ENCODE assay signal across 9 cellular contexts in genomic region chr17:39547713-39548478, GRCh38. TPM values are rescaled to one million over a fixed set of nuclear protein-coding genes. Genes with fewer than 3 reads are reported as not detected.
DNase-seq lines count a peak whose midpoint lies in the region; ATAC-seq, FAIRE-seq and TF ChIP-seq lines count a peak whose summit lies in the region.
"Had no signal": no experiment of that assay in that cellular context is flagged by ENCODE, and none has a peak within 500 bp of the region (broad histone marks: within the 10 kb centered on the region; RNA-seq: fewer than 3 reads in every experiment).

No MANE protein-coding gene starts in this region.

- H3K4me3 ChIP-seq in epithelial cell of esophagus (ENCODE audit: low read length): no peak overlapping the region

- peak; percentile 88 for TF ChIP-seq CTCF in epithelial cell of esophagus (IDR thresholded peaks at IDR 0.05; ENCODE audit: insufficient read depth, low read depth, low read length, missing control alignments)

- ATAC-seq in naive thymus-derived CD8-positive, alpha-beta T cell: peak; percentile 77
- ATAC-seq in stimulated activated memory B cell treated with anti-CD40 and anti-IgM and Interleukin-4, amounts not matched to agents 10 μg/mL and 1 μg/mL and 100 μg/mL, for 72 hours: peak; percentile 75
- no peak for ATAC-seq in GM19467 (IDR thresholded peaks at IDR 0.05; ENCODE audit: unreplicated experiment)

- H3K27me3 Mint-ChIP-seq in naive thymus-derived CD8-positive, alpha-beta T cell: no peaks in the 10 kb centered on the region
- H3K27me3 Mint-ChIP-seq in stimulated activated memory B cell treated with anti-CD40 and anti-IgM and Interleukin-4, amounts not matched to agents 10 μg/mL and 1 μg/mL and 100 μg/mL, for 72 hours: no peaks in the 10 kb centered on the region

- H3K27ac Mint-ChIP-seq in naive thymus-derived CD8-positive, alpha-beta T cell: peak overlapping the region in 1 of 10 donors; percentile 27
- no peak overlapping the region for H3K27ac Mint-ChIP-seq in stimulated activated memory B cell treated with anti-CD40 and anti-IgM and Interleukin-4, amounts not matched to agents 10 μg/mL and 1 μg/mL and 100 μg/mL, for 72 hours

- peaks cover 0 to 30% (median 3%) of the 10 kb centered on the region in 4 donors for H3K4me1 Mint-ChIP-seq in naive thymus-derived CD8-positive, alpha-beta T cell
- H3K4me1 Mint-ChIP-seq in stimulated activated memory B cell treated with anti-CD40 and anti-IgM and Interleukin-4, amounts not matched to agents 10 μg/mL and 1 μg/mL and 100 μg/mL, for 72 hours: peaks cover 43% of the 10 kb centered on the region

- H3K4me3 Mint-ChIP-seq in naive thymus-derived CD8-positive, alpha-beta T cell: no peak overlapping the region
- no peak overlapping the region for H3K4me3 Mint-ChIP-seq in stimulated activated memory B cell treated with anti-CD40 and anti-IgM and Interleukin-4, amounts not matched to agents 10 μg/mL and 1 μg/mL and 100 μg/mL, for 72 hours

- H3K9me3 Mint-ChIP-seq in naive thymus-derived CD8-positive, alpha-beta T cell: no peaks in the 10 kb centered on the region
- H3K9me3 Mint-ChIP-seq in stimulated activated memory B cell treated with anti-CD40 and anti-IgM and Interleukin-4, amounts not matched to agents 10 μg/mL and 1 μg/mL and 100 μg/mL, for 72 hours: no peaks in the 10 kb centered on the region

- no peak for TF ChIP-seq POLR2A in GM12892 (IDR thresholded peaks at IDR 0.05; ENCODE audit: low read depth, low read length)

- DNase-seq in A172 (ENCODE audit: low spot score): peak; percentile 49
- DNase-seq in GM12892 (ENCODE audit: insufficient read length): peak; percentile 55
- DNase-seq in NCI-H82 (lab: John Stamatoyannopoulos, UW): peak; percentile 74
- peak; percentile 79 for DNase-seq in activated CD8-positive, alpha-beta memory T cell treated with anti-CD3 and anti-CD28 coated beads, Interleukin-2, amount 50 U/mL, for 4 hours
- peak; percentile 48 for DNase-seq in epithelial cell of esophagus (ENCODE audit: low read depth)
- DNase-seq in naive thymus-derived CD8-positive, alpha-beta T cell: peak; percentile 49 to 81 (median 72)

- POLR2A ChIA-PET in naive thymus-derived CD8-positive, alpha-beta T cell (lab: Charles Lee): interaction anchor here (0.6 to 0.8 kb wide), 3 partner anchors 11 to 599 kb away, joined by 3 read pairs; no protein-coding TSS in a partner anchor

- peak; percentile 91 for FAIRE-seq in GM12892 (lab: Jason Lieb, UNC)

- peaks cover 0 to 66% (median 25%) of the 10 kb centered on the region in 3 donors for H3K36me3 Mint-ChIP-seq in naive thymus-derived CD8-positive, alpha-beta T cell
- peaks cover 64% of the 10 kb centered on the region for H3K36me3 Mint-ChIP-seq in stimulated activated memory B cell treated with anti-CD40 and anti-IgM and Interleukin-4, amounts not matched to agents 10 μg/mL and 1 μg/mL and 100 μg/mL, for 72 hours

RNA-seq across cellular contexts. Expression of gene NEUROD2, which starts 59.8 kb away (rescaled TPM):
- not detected in 2 replicates for total RNA-seq in A172 (2014; rRNA removed; shearing (Covaris generic))
- polyA plus RNA-seq in GM12892 (2012; ENCODE audit: missing spikeins): 0.04 TPM
- not detected for total RNA-seq in naive thymus-derived CD8-positive, alpha-beta T cell
- polyA plus RNA-seq in naive thymus-derived CD8-positive, alpha-beta T cell: not detected
- total RNA-seq: pulmonary artery endothelial cell had no signal
